1 cellular context compared by ENCODE assay signal in the genomic region with DNA sequence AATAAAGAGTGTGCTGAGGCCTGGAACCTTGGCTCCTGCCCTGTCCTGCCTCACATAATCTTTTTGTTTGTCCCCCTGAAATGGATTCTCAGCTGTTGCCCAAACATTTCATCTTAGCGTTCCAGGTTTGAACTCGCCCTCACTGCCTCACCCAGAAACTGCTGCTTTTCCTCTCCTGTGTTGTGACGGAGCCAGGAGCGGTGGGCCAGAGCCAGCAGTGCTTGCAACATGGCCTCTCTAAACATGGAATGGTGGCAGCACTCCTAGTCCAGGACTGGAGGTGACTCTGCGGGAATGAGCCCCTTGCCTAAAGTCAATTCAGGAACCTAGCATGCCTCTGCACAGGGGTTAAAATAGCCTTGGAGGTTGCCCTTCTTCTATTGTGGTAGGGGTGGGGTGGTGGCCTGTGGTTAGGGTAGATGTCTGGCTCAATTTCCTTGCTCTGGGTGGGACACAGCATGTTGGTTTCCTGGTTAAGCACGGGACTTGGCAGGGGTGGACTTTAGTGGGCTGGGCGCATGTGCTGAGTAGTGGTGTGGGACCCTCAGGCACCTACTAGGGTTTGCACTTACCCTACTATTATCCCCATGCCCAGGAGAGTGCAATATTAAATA.
TF ChIP-seq lines count a peak whose summit lies in the region.

No MANE protein-coding gene starts in this region.

TF ChIP-seq in WTC11, 78 proteins besides CTCF, POLR2A, EP300 and RAD21 (continued from another document):
- TF ChIP-seq, protein P1, sequence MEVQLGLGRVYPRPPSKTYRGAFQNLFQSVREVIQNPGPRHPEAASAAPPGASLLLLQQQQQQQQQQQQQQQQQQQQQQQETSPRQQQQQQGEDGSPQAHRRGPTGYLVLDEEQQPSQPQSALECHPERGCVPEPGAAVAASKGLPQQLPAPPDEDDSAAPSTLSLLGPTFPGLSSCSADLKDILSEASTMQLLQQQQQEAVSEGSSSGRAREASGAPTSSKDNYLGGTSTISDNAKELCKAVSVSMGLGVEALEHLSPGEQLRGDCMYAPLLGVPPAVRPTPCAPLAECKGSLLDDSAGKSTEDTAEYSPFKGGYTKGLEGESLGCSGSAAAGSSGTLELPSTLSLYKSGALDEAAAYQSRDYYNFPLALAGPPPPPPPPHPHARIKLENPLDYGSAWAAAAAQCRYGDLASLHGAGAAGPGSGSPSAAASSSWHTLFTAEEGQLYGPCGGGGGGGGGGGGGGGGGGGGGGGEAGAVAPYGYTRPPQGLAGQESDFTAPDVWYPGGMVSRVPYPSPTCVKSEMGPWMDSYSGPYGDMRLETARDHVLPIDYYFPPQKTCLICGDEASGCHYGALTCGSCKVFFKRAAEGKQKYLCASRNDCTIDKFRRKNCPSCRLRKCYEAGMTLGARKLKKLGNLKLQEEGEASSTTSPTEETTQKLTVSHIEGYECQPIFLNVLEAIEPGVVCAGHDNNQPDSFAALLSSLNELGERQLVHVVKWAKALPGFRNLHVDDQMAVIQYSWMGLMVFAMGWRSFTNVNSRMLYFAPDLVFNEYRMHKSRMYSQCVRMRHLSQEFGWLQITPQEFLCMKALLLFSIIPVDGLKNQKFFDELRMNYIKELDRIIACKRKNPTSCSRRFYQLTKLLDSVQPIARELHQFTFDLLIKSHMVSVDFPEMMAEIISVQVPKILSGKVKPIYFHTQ (CRISPR knock-in tag; IDR thresholded peaks at IDR 0.05): no peak
- no peak for TF ChIP-seq HMGA2 (CRISPR knock-in tag; IDR thresholded peaks at IDR 0.05)
- no peak for TF ChIP-seq TEAD4 (CRISPR knock-in tag; IDR thresholded peaks at IDR 0.05)
- TF ChIP-seq, protein P2, sequence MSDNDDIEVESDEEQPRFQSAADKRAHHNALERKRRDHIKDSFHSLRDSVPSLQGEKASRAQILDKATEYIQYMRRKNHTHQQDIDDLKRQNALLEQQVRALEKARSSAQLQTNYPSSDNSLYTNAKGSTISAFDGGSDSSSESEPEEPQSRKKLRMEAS (CRISPR knock-in tag; IDR thresholded peaks at IDR 0.05): no peak
- TF ChIP-seq JUN (CRISPR knock-in tag; IDR thresholded peaks at IDR 0.05): no peak
- TF ChIP-seq, protein P3, sequence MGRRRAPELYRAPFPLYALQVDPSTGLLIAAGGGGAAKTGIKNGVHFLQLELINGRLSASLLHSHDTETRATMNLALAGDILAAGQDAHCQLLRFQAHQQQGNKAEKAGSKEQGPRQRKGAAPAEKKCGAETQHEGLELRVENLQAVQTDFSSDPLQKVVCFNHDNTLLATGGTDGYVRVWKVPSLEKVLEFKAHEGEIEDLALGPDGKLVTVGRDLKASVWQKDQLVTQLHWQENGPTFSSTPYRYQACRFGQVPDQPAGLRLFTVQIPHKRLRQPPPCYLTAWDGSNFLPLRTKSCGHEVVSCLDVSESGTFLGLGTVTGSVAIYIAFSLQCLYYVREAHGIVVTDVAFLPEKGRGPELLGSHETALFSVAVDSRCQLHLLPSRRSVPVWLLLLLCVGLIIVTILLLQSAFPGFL (CRISPR knock-in tag; IDR thresholded peaks at IDR 0.05; ENCODE audit: borderline replicate concordance): no peak
